26 cellular contexts compared by ENCODE assay signal in genomic region chr6:132708771-132709170, GRCh38. TPM values are rescaled to one million over a fixed set of nuclear protein-coding genes. Genes with fewer than 3 reads are reported as not detected.
"Had no signal": no experiment of that assay in that cellular context is flagged by ENCODE, and none has a peak within 500 bp of the region (broad histone marks: within the 10 kb centered on the region; RNA-seq: fewer than 3 reads in every experiment).

No MANE protein-coding gene starts in this region.

- H3K4me1 ChIP-seq: body of pancreas, Peyer's patch, SJSA1 had no signal

- H3K27me3 ChIP-seq: body of pancreas, Peyer's patch, SJSA1 had no signal

- H3K4me3 ChIP-seq: body of pancreas, Peyer's patch, SJSA1 had no signal

- H3K27ac ChIP-seq: body of pancreas, Peyer's patch, SJSA1 had no signal

- ATAC-seq: activated CD4-positive, CD25-positive, alpha-beta regulatory T cell treated with anti-CD3 and anti-CD28 coated beads, Interleukin-2, amount 50 U/mL, for 24 hours; activated CD8-positive, alpha-beta T cell treated with anti-CD3 and anti-CD28 coated beads for 36 hours; activated T-cell treated with anti-CD3 and anti-CD28 coated beads, Interleukin-2, amount 50 U/mL, for 72 hours; body of pancreas; SK-N-SH treated with all-trans-retinoic acid at 6 μM for 48 hours had no signal

- DNase-seq: activated CD4-positive, alpha-beta T cell treated with anti-CD3 and anti-CD28 coated beads for 4 hours; activated CD8-positive, alpha-beta memory T cell treated with anti-CD3 and anti-CD28 coated beads, Interleukin-2, amount 50 U/mL, for 4 hours; activated CD8-positive, alpha-beta T cell treated with anti-CD3 and anti-CD28 coated beads for 36 hours; activated gamma-delta T cell treated with Interleukin-2 at 50 U/mL for 16 hours; activated naive CD4-positive, alpha-beta T cell treated with anti-CD3 and anti-CD28 coated beads, Interleukin-2, amount 10 ng/mL, durations not matched to agents 7 days and 5 days; activated naive CD8-positive, alpha-beta T cell treated with anti-CD3 and anti-CD28 coated beads for 36 hours; activated T-cell treated with anti-CD3 and anti-CD28 coated beads, Interleukin-2, amount 50 U/mL, for 72 hours; anterior cingulate cortex; body of pancreas; central memory CD4-positive, alpha-beta T cell; Karpas-422; MM.1S; NCI-H1105; NCI-H1436; NCI-H1694 treated with DMSO at 0.1 percent for 48 hours; NCI-H2029 treated with DMSO at 0.1 percent for 48 hours; NCI-H446; NCI-H524; Peyer's patch; SHP77 had no signal

- H3K36me3 ChIP-seq: Peyer's patch, SJSA1 had no signal

- H3K9me3 ChIP-seq: body of pancreas had no signal

- FAIRE-seq: bronchial epithelial cell had no signal

RNA-seq across cellular contexts. Expression of gene VNN1, which starts 5.1 kb away (rescaled TPM):
- total RNA-seq: activated CD8-positive, alpha-beta T cell treated with anti-CD3 and anti-CD28 coated beads for 36 hours; activated naive CD8-positive, alpha-beta T cell treated with anti-CD3 and anti-CD28 coated beads for 36 hours; activated T-cell treated with anti-CD3 and anti-CD28 coated beads, Interleukin-2, amount 50 U/mL, for 72 hours; activated T-helper 2 cell treated with anti-CD3 and anti-CD28 coated beads, Interferon-gamma antibody, Interleukin-2, Interleukin-4, amounts not matched to agents 10 μg/mL and 5 μg/mL and 100 μg/mL, durations not matched to agents 14 hours and 24 hours and 36 hours; bronchial epithelial cell; SJSA1 had no signal

RNA-seq across cellular contexts. Expression of gene VNN2, which starts 48.9 kb away (rescaled TPM):
- total RNA-seq: bronchial epithelial cell had no signal

RNA-seq across cellular contexts. Expression of gene TAAR1, which starts 49.8 kb away (rescaled TPM):
- total RNA-seq: activated CD8-positive, alpha-beta T cell treated with anti-CD3 and anti-CD28 coated beads for 36 hours; activated naive CD8-positive, alpha-beta T cell treated with anti-CD3 and anti-CD28 coated beads for 36 hours; activated T-cell treated with anti-CD3 and anti-CD28 coated beads, Interleukin-2, amount 50 U/mL, for 72 hours; activated T-helper 2 cell treated with anti-CD3 and anti-CD28 coated beads, Interferon-gamma antibody, Interleukin-2, Interleukin-4, amounts not matched to agents 10 μg/mL and 5 μg/mL and 100 μg/mL, durations not matched to agents 14 hours and 24 hours and 36 hours; body of pancreas; bronchial epithelial cell; Peyer's patch; SJSA1 had no signal
- polyA plus RNA-seq: adipose tissue had no signal
